Comparison of ENCODE assay signal across 14 cellular contexts in the genomic region with DNA sequence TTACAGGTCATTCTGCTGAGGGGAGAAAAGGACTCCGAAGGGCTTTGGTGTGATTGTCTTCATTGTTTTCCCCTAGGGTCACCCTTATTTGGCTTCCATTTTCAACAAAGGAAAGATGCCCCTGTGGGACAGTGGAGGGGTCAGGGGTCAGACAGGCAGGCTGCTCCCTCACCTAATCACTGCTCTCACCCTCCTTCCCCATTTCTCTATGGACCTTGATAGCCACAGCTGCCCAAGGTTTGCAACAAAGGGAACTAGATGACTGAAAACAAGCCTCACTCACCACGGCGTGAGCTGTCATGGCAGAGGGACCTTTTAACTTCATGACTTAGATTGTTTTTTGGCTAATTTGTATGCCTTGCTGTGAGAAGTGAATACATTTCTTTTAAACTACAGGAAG. TPM values are rescaled to one million over a fixed set of nuclear protein-coding genes. Genes with fewer than 3 reads are reported as not detected.
DNase-seq lines count a peak whose midpoint lies in the region; ATAC-seq and TF ChIP-seq lines count a peak whose summit lies in the region.
"Had no signal": no experiment of that assay in that cellular context is flagged by ENCODE, and none has a peak within 500 bp of the region (broad histone marks: within the 10 kb centered on the region; RNA-seq: fewer than 3 reads in every experiment).

No MANE protein-coding gene starts in this region.

- CTCF ChIA-PET in GM10248 (lab: Yijun Ruan, JAX) = interaction anchor here (1.6 kb wide), 1 partner anchor 9 kb away, joined by 6 read pairs; no protein-coding TSS in a partner anchor

- ATAC-seq in GM18498 (IDR thresholded peaks at IDR 0.05; ENCODE audit: unreplicated experiment) = peak; percentile 29
- ATAC-seq in GM19351 (IDR thresholded peaks at IDR 0.05; ENCODE audit: unreplicated experiment) = peak; percentile 43
- ATAC-seq in HG02973 (IDR thresholded peaks at IDR 0.05; ENCODE audit: unreplicated experiment) = peak; percentile 43
- no peak for ATAC-seq in activated naive CD8-positive, alpha-beta T cell treated with anti-CD3 and anti-CD28 coated beads, Interleukin-2, amount 10 ng/mL, durations not matched to agents 7 days and 5 days (ENCODE audit: low read depth)

- H3K4me1 Mint-ChIP-seq in activated naive CD8-positive, alpha-beta T cell treated with anti-CD3 and anti-CD28 coated beads, Interleukin-2, amount 10 ng/mL, durations not matched to agents 7 days and 5 days = peaks cover 12% of the 10 kb centered on the region

- DNase-seq in activated naive CD8-positive, alpha-beta T cell treated with anti-CD3 and anti-CD28 coated beads, Interleukin-2, amount 10 ng/mL, durations not matched to agents 7 days and 5 days = no peak
- no peak for DNase-seq in SW480 (ENCODE audit: low spot score)
- no peak for DNase-seq in GM10248 (ENCODE audit: extremely low spot score)
- no peak for DNase-seq in DMS53 treated with DMSO at 0.1 percent for 48 hours (lab: John Stamatoyannopoulos, UW; ENCODE audit: unreplicated experiment)
- DNase-seq in NCI-H2227 (lab: John Stamatoyannopoulos, UW; ENCODE audit: unreplicated experiment) = no peak
- DNase-seq: activated CD4-positive, alpha-beta T cell treated with anti-CD3 and anti-CD28 coated beads, Interleukin-2, amount 10 ng/mL, durations not matched to agents 7 days and 5 days; heart left ventricle had no signal

- POLR2A ChIA-PET in activated naive CD8-positive, alpha-beta T cell treated with anti-CD3 and anti-CD28 coated beads, Interleukin-2, amount 10 ng/mL, durations not matched to agents 7 days and 5 days (lab: Charles Lee) = no interaction called here
- POLR2A ChIA-PET in GM10248 (lab: Yijun Ruan, JAX) = no interaction called here

- no peak overlapping the region for H3K27ac Mint-ChIP-seq in activated naive CD8-positive, alpha-beta T cell treated with anti-CD3 and anti-CD28 coated beads, Interleukin-2, amount 10 ng/mL, durations not matched to agents 7 days and 5 days
- H3K27ac Mint-ChIP-seq: activated CD4-positive, alpha-beta T cell treated with anti-CD3 and anti-CD28 coated beads, Interleukin-2, amount 10 ng/mL, durations not matched to agents 7 days and 5 days; progenitor cell of endocrine pancreas had no signal

- H3K9me3 Mint-ChIP-seq in activated naive CD8-positive, alpha-beta T cell treated with anti-CD3 and anti-CD28 coated beads, Interleukin-2, amount 10 ng/mL, durations not matched to agents 7 days and 5 days = peaks cover 4% of the 10 kb centered on the region

- peaks cover 25% of the 10 kb centered on the region for H3K27me3 Mint-ChIP-seq in activated naive CD8-positive, alpha-beta T cell treated with anti-CD3 and anti-CD28 coated beads, Interleukin-2, amount 10 ng/mL, durations not matched to agents 7 days and 5 days
- H3K27me3 Mint-ChIP-seq: progenitor cell of endocrine pancreas had no signal

- H3K36me3 Mint-ChIP-seq in activated naive CD8-positive, alpha-beta T cell treated with anti-CD3 and anti-CD28 coated beads, Interleukin-2, amount 10 ng/mL, durations not matched to agents 7 days and 5 days = no peaks in the 10 kb centered on the region

- H3K4me3 Mint-ChIP-seq in activated naive CD8-positive, alpha-beta T cell treated with anti-CD3 and anti-CD28 coated beads, Interleukin-2, amount 10 ng/mL, durations not matched to agents 7 days and 5 days = peak overlapping the region; percentile 6
- H3K4me3 Mint-ChIP-seq: activated CD4-positive, alpha-beta T cell treated with anti-CD3 and anti-CD28 coated beads, Interleukin-2, amount 10 ng/mL, durations not matched to agents 7 days and 5 days had no signal

- no peak for TF ChIP-seq CTCF in GM10248 (IDR thresholded peaks at IDR 0.05; ENCODE audit: control extremely low read depth, extremely low read depth, low read depth, missing control alignments)

RNA-seq across cellular contexts. Expression of gene C4orf51, which starts 40.7 kb away (rescaled TPM):
- total RNA-seq in activated naive CD8-positive, alpha-beta T cell treated with anti-CD3 and anti-CD28 coated beads, Interleukin-2, amount 10 ng/mL, durations not matched to agents 7 days and 5 days = not detected
- total RNA-seq: activated CD4-positive, alpha-beta T cell treated with anti-CD3 and anti-CD28 coated beads, Interleukin-2, amount 10 ng/mL, durations not matched to agents 7 days and 5 days; heart left ventricle; liver; progenitor cell of endocrine pancreas; SJSA1; tibial nerve had no signal
